Comparison of ENCODE assay signal across 18 cellular contexts in genomic region chr7:46695045-46695708, GRCh38.
DNase-seq lines count a peak whose midpoint lies in the region; ATAC-seq, FAIRE-seq and TF ChIP-seq lines count a peak whose summit lies in the region.
"Had no signal": no experiment of that assay in that cellular context is flagged by ENCODE, and none has a peak within 500 bp of the region (broad histone marks: within the 10 kb centered on the region; RNA-seq: fewer than 3 reads in every experiment).

No MANE protein-coding gene starts in this region.

- no peak overlapping the region for H3K14ac ChIP-seq in H1 (ENCODE audit: insufficient read length)

- H3K9me3 Mint-ChIP-seq in neural crest cell: peaks cover 11% of the 10 kb centered on the region

- no peak overlapping the region for H3K9ac ChIP-seq in H1 (replicated peaks in 1 of 4; ENCODE audit: extremely low read depth in 1 of 4, low read depth in 3 of 4, low read length in 3 of 4)

- TF ChIP-seq RAD21 in H1 (IDR thresholded peaks at IDR 0.05 in 1 of 2, conservative IDR thresholded peaks at IDR 0.05 in 1 of 2; ENCODE audit: low read depth in 2 of 2, low read length in 2 of 2): no peak

- no peak overlapping the region for H3K4ac ChIP-seq in H1 (replicated peaks; ENCODE audit: insufficient read length, low read depth, low read length)

- no peak overlapping the region for H3K4me3 Mint-ChIP-seq in neural crest cell
- H3K4me3 Mint-ChIP-seq: activated CD8-positive, alpha-beta T cell treated with anti-CD3 and anti-CD28 coated beads, Interleukin-2, amount 10 ng/mL, durations not matched to agents 7 days and 5 days had no signal

- no peak overlapping the region for H3K27ac ChIP-seq in H1 (ENCODE audit: low read depth, low read length)
- H3K27ac ChIP-seq: epithelial cell of prostate had no signal

- TF ChIP-seq CTCF in H1 (IDR thresholded peaks at IDR 0.05; ENCODE audit: control extremely low read depth in 1 of 3, insufficient read depth in 1 of 3, low read depth in 1 of 3, low read length in 3 of 3) (no peak), neural crest cell (conservative IDR thresholded peaks at IDR 0.05) (peak; percentile 45)

- no peaks in the 10 kb centered on the region for H3K79me1 ChIP-seq in H1 (ENCODE audit: low read depth, low read length)

- H4K20me1 ChIP-seq in H1 (replicated peaks in 1 of 2; ENCODE audit: control insufficient read depth in 1 of 2, insufficient read depth in 2 of 2, low read length in 2 of 2): no peaks in the 10 kb centered on the region

- H3K18ac ChIP-seq in H1 (ENCODE audit: extremely low read depth, low read length): no peak overlapping the region

- H3K27me3 ChIP-seq in H1 (replicated peaks in 1 of 4; ENCODE audit: control insufficient read depth in 3 of 4, extremely low read depth in 1 of 4, insufficient read depth in 3 of 4, low read length in 3 of 4): no peaks in the 10 kb centered on the region

- no peak overlapping the region for H4K91ac ChIP-seq in H1 (replicated peaks; ENCODE audit: insufficient read length, low read length)

- no peak overlapping the region for H2BK20ac ChIP-seq in H1 (ENCODE audit: low read length)

- no peak overlapping the region for H3K23ac ChIP-seq in H1 (ENCODE audit: insufficient read length)

- no peak overlapping the region for H3K4me3 ChIP-seq in H1 (ENCODE audit: extremely low read depth in 1 of 4, insufficient read depth in 2 of 4, low read depth in 3 of 4, low read length in 4 of 4)
- H3K4me3 ChIP-seq: mucosa of descending colon had no signal

- CTCF ChIA-PET in H1 (lab: Charles Lee; ENCODE audit: partially characterized antibody): interaction anchor here (0.6 to 5.8 kb wide), 10 partner anchors 10 to 777 kb away, joined by 3 to 22 read pairs (median 4); no protein-coding TSS in a partner anchor

- peaks cover 15% of the 10 kb centered on the region for H3K4me1 Mint-ChIP-seq in neural crest cell

- no peak overlapping the region for H3K27ac Mint-ChIP-seq in neural crest cell (ENCODE audit: unreplicated experiment)
- H3K27ac Mint-ChIP-seq: activated CD8-positive, alpha-beta T cell treated with anti-CD3 and anti-CD28 coated beads, Interleukin-2, amount 10 ng/mL, durations not matched to agents 7 days and 5 days had no signal

- H3K79me2 ChIP-seq in H1 (ENCODE audit: control insufficient read depth in 1 of 2, insufficient read depth in 2 of 2, low read length in 2 of 2): no peaks in the 10 kb centered on the region

- H4K8ac ChIP-seq in H1 (ENCODE audit: extremely low read depth, insufficient read depth, low read length): no peak overlapping the region

- peak; percentile 14 for DNase-seq in EH (ENCODE audit: low read depth)
- peak; percentile 19 for DNase-seq in HuH-7.5 (ENCODE audit: low spot score)
- DNase-seq in H1 (ENCODE audit: low read depth in 1 of 2, low spot score in 2 of 2): no peak
- DNase-seq in neural crest cell (ENCODE audit: low read depth, low spot score): no peak
- no peak for DNase-seq in activated gamma-delta T cell treated with Interleukin-2 at 50 U/mL for 16 hours
- no peak for DNase-seq in RKO (ENCODE audit: low spot score)
- DNase-seq in A172 (ENCODE audit: low spot score): no peak
- DNase-seq: activated CD8-positive, alpha-beta T cell treated with anti-CD3 and anti-CD28 coated beads, Interleukin-2, amount 10 ng/mL, durations not matched to agents 7 days and 5 days; activated gamma-delta T cell; central memory CD4-positive, alpha-beta T cell; mucosa of descending colon; MV-4-11; NCI-H2171 treated with DMSO at 0.1 percent for 48 hours; OCI-M1; stimulated activated CD4-positive, alpha-beta T cell treated with anti-CD3 and anti-CD28 coated beads, Interleukin-4, amount 100 ng/mL, for 24 hours; stimulated activated naive CD8-positive, alpha-beta T cell treated with anti-CD3 and anti-CD28 coated beads, Interleukin-15, Interleukin-2, amounts not matched to agents 100 U/mL and 50 U/mL, for 24 hours had no signal

- TF ChIP-seq EP300 in H1 (IDR thresholded peaks at IDR 0.05; ENCODE audit: borderline replicate concordance in 1 of 2, low read depth in 2 of 2, low read length in 2 of 2): no peak

- H2BK120ac ChIP-seq in H1 (replicated peaks; ENCODE audit: low read depth, low read length): no peak overlapping the region

- no peak overlapping the region for H2BK15ac ChIP-seq in H1 (ENCODE audit: low read length)

- no peaks in the 10 kb centered on the region for H3K9me3 ChIP-seq in H1 (ENCODE audit: insufficient read depth in 2 of 2, low read depth in 1 of 2, low read length in 1 of 2)
- H3K9me3 ChIP-seq: mucosa of descending colon had no signal

- 86% methylated on average over 3 of the region's 3 CpGs; no CpG with 5 or more reads in 1 of the 2 experiments for WGBS in H1 (ENCODE audit: extremely low coverage in 1 of 2, insufficient coverage in 1 of 2, insufficient read length in 1 of 2, insufficient replicate concordance in 2 of 2, low coverage in 1 of 2, low lambda C conversion rate in 2 of 2, missing lambda C conversion rate in 1 of 2), 2 experiments

- no peak overlapping the region for H2BK5ac ChIP-seq in H1 (ENCODE audit: low read depth, low read length)

- H3K4me2 ChIP-seq in H1 (ENCODE audit: insufficient read depth in 1 of 2, low read depth in 2 of 2, low read length in 2 of 2): no peak overlapping the region

- POLR2A ChIA-PET in H1 (lab: Charles Lee; ENCODE audit: partially characterized antibody): no interaction called here

- FAIRE-seq in H1 (lab: Jason Lieb, UNC): no peak

- no peaks in the 10 kb centered on the region for H3K36me3 Mint-ChIP-seq in neural crest cell (ENCODE audit: low read depth)

- no peak overlapping the region for H4K5ac ChIP-seq in H1 (ENCODE audit: insufficient read length, low read depth, low read length)

- no peaks in the 10 kb centered on the region for H3K23me2 ChIP-seq in H1 (ENCODE audit: low read depth, low read length)

- no peak for TF ChIP-seq POLR2A in H1 (IDR thresholded peaks at IDR 0.05; ENCODE audit: control extremely low read depth in 1 of 2, low read depth in 2 of 2, low read length in 2 of 2)

- no peak overlapping the region for H2AK5ac ChIP-seq in H1 (ENCODE audit: low read depth, low read length)

- H3K27me3 Mint-ChIP-seq in neural crest cell (ENCODE audit: low read depth): no peaks in the 10 kb centered on the region

- no peaks in the 10 kb centered on the region for H3K36me3 ChIP-seq in H1 (ENCODE audit: control insufficient read depth in 2 of 4, insufficient read depth in 4 of 4, low read length in 3 of 4)

- no peak overlapping the region for H3K56ac ChIP-seq in H1 (replicated peaks; ENCODE audit: insufficient read length, low read depth, low read length)

- peak overlapping the region; percentile 72; the same call in 1 of the 2 replicates for H2AFZ ChIP-seq in H1 (ENCODE audit: low read length)

- H3K4me1 ChIP-seq in H1 (replicated peaks in 1 of 4; ENCODE audit: control insufficient read depth in 3 of 4, insufficient read depth in 4 of 4, low read length in 3 of 4): no peaks in the 10 kb centered on the region

- no peak for ATAC-seq in HG03175 (IDR thresholded peaks at IDR 0.05; ENCODE audit: unreplicated experiment)
- ATAC-seq: activated CD8-positive, alpha-beta T cell treated with anti-CD3 and anti-CD28 coated beads, Interleukin-2, amount 10 ng/mL, durations not matched to agents 7 days and 5 days; mucosa of descending colon; stimulated activated naive CD8-positive, alpha-beta T cell treated with anti-CD3 and anti-CD28 coated beads, Interleukin-15, Interleukin-2, amounts not matched to agents 100 U/mL and 50 U/mL, for 24 hours had no signal

- H2BK12ac ChIP-seq in H1 (ENCODE audit: low read depth, low read length): no peak overlapping the region

TF ChIP-seq in H1, 55 proteins besides CTCF, POLR2A, EP300 and RAD21:
- TF ChIP-seq TAF7 (optimal IDR thresholded peaks at IDR 0.05; ENCODE audit: borderline replicate concordance, low read depth, low read length) (no peak), KDM4A (IDR thresholded peaks at IDR 0.05; ENCODE audit: low read depth, low read length, severe bottlenecking) (no peak), SIRT6 (IDR thresholded peaks at IDR 0.05; ENCODE audit: low read length) (no peak), CBX8 (IDR thresholded peaks at IDR 0.05; ENCODE audit: borderline replicate concordance, low read depth, low read length) (no peak), SIN3A (conservative IDR thresholded peaks at IDR 0.05 in 1 of 2, IDR thresholded peaks at IDR 0.05 in 1 of 2; ENCODE audit: low read depth in 1 of 2, low read length in 2 of 2) (no peak), CBX5 (IDR thresholded peaks at IDR 0.05; ENCODE audit: low read depth, low read length) (no peak), PHF8 (conservative IDR thresholded peaks at IDR 0.05; ENCODE audit: low read depth, low read length) (no peak), BRCA1 (IDR thresholded peaks at IDR 0.05; ENCODE audit: low read depth, low read length) (no peak)

Comparison
In these comparisons a context has a peak if more than half of its experiments do, and no peak if none do; other contexts are left out.
1. DNase-seq: peak in EH (single experiment) and HuH-7.5 (single experiment); none in H1 (0 of 2), neural crest cell (single experiment), activated gamma-delta T cell treated with Interleukin-2 at 50 U/mL for 16 hours (single experiment), RKO (single experiment) and A172 (single experiment).